In the genomic region with DNA sequence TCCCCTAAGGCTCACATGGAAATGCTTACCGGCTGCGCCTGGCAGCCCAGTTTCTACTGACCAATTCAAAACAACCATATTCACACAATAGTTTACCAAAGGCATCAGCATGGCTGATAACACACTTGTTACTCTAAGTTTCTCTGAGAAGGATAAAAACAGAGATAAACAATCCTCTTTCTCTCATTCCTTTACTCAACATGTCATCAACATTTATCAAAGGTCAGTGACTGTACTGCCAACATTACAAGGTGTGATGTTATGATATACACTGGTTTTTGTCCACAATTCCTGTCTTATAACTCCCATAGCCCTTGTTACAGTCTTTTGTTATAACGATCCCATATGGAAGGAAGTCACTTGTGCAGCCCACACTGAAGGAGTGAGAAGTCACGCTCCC, we compare ENCODE assay signal across 1 cellular context.
TF ChIP-seq lines count a peak whose summit lies in the region.

No MANE protein-coding gene starts in this region.

TF ChIP-seq in IMR-90, 13 proteins besides CTCF, POLR2A, EP300 and RAD21:
- TF ChIP-seq RFX5 (IDR thresholded peaks at IDR 0.05; ENCODE audit: low read depth, low read length) (no peak), FOS (IDR thresholded peaks at IDR 0.05; ENCODE audit: low read depth, low read length) (no peak), SMC3 (IDR thresholded peaks at IDR 0.05; ENCODE audit: low read depth, low read length) (no peak), MAZ (IDR thresholded peaks at IDR 0.05; ENCODE audit: borderline replicate concordance, low read depth, low read length) (no peak), MXI1 (IDR thresholded peaks at IDR 0.05; ENCODE audit: borderline replicate concordance, low read depth, low read length) (no peak)
- TF ChIP-seq, protein P1, sequence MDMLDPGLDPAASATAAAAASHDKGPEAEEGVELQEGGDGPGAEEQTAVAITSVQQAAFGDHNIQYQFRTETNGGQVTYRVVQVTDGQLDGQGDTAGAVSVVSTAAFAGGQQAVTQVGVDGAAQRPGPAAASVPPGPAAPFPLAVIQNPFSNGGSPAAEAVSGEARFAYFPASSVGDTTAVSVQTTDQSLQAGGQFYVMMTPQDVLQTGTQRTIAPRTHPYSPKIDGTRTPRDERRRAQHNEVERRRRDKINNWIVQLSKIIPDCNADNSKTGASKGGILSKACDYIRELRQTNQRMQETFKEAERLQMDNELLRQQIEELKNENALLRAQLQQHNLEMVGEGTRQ (IDR thresholded peaks at IDR 0.05; ENCODE audit: low read depth, low read length), result no peak
